ENCODE assay signal across 14 cellular contexts in genomic region chr9:134968011-134968822, GRCh38. TPM values are rescaled to one million over a fixed set of nuclear protein-coding genes. Genes with fewer than 3 reads are reported as not detected.
DNase-seq lines count a peak whose midpoint lies in the region; ATAC-seq, FAIRE-seq and TF ChIP-seq lines count a peak whose summit lies in the region.
"Had no signal": no experiment of that assay in that cellular context is flagged by ENCODE, and none has a peak within 500 bp of the region (broad histone marks: within the 10 kb centered on the region; RNA-seq: fewer than 3 reads in every experiment).

No MANE protein-coding gene starts in this region.

- H3K9me3 Mint-ChIP-seq in astrocyte (ENCODE audit: unreplicated experiment), result peaks cover 4% of the 10 kb centered on the region

- H3K9me3 ChIP-seq in left ventricle myocardium inferior (replicated peaks) (no peaks in the 10 kb centered on the region), astrocyte (ENCODE audit: insufficient read depth, low read depth, low read length) (no peaks in the 10 kb centered on the region), right lobe of liver (no peaks in the 10 kb centered on the region), MM.1S (replicated peaks; ENCODE audit: insufficient read depth, low read length) (no peaks in the 10 kb centered on the region)

- DNase-seq in cardiac septum (ENCODE audit: low spot score) (peak; percentile 61), left ventricle myocardium inferior (no peak), astrocyte (ENCODE audit: low read depth) (peak; percentile 10), right lobe of liver (peak in 2 of 3 donors; percentile 23 to 36), urothelium cell line (ENCODE audit: low spot score) (peak; percentile 40), T-helper 2 cell (no peak), MM.1S (no peak)
- DNase-seq: activated CD4-positive, alpha-beta T cell treated with anti-CD3 and anti-CD28 coated beads for 36 hours; DND-41; naive thymus-derived CD4-positive, alpha-beta T cell; NCI-H345 had no signal

- no peak for TF ChIP-seq CTCF in left ventricle myocardium inferior (IDR thresholded peaks at IDR 0.05; ENCODE audit: borderline replicate concordance)
- no peak for TF ChIP-seq CTCF in astrocyte (IDR thresholded peaks at IDR 0.05; ENCODE audit: insufficient read depth, low read depth, low read length)
- TF ChIP-seq CTCF in right lobe of liver (IDR thresholded peaks at IDR 0.05), result no peak
- no peak for TF ChIP-seq CTCF in MM.1S (IDR thresholded peaks at IDR 0.05; ENCODE audit: low read length)

- no peaks in the 10 kb centered on the region for H3K36me3 ChIP-seq in left ventricle myocardium inferior
- no peaks in the 10 kb centered on the region for H3K36me3 ChIP-seq in astrocyte (ENCODE audit: insufficient read depth, low read length)
- no peaks in the 10 kb centered on the region for H3K36me3 ChIP-seq in right lobe of liver
- H3K36me3 ChIP-seq in MM.1S (replicated peaks; ENCODE audit: insufficient read depth, low read length), result no peaks in the 10 kb centered on the region

- 31% methylated on average over 7 of the region's 18 CpGs for whole genome bisulfite sequencing in right lobe of liver (ENCODE audit: insufficient coverage, low coverage, low lambda C conversion rate, missing lambda C conversion rate)

- H3K9me2 ChIP-seq in MM.1S (replicated peaks; ENCODE audit: insufficient read depth, low read length), result no peaks in the 10 kb centered on the region

- intact Hi-C loops in cardiac septum (cut with DNase I) (no loop called here), left ventricle myocardium inferior (cut with micrococcal nuclease) (no loop called here), right lobe of liver (cut with DNase I) (no loop called here)

- H3K27me3 Mint-ChIP-seq in astrocyte (ENCODE audit: low read depth, unreplicated experiment), result peaks cover 36% of the 10 kb centered on the region

- H3K79me2 ChIP-seq in astrocyte (ENCODE audit: insufficient read depth, low read length), result no peaks in the 10 kb centered on the region
- H3K79me2 ChIP-seq in MM.1S (ENCODE audit: low read length), result no peaks in the 10 kb centered on the region

- no peaks in the 10 kb centered on the region for H3K36me3 Mint-ChIP-seq in astrocyte (ENCODE audit: low read depth, unreplicated experiment)

- H3K4me1 Mint-ChIP-seq in astrocyte (ENCODE audit: low read depth, unreplicated experiment), result peaks cover 9% of the 10 kb centered on the region
- H3K4me1 Mint-ChIP-seq: activated CD4-positive, alpha-beta T cell treated with anti-CD3 and anti-CD28 coated beads for 36 hours; naive thymus-derived CD4-positive, alpha-beta T cell had no signal

- H4K20me1 ChIP-seq in astrocyte (ENCODE audit: insufficient read depth, low read length) (no peaks in the 10 kb centered on the region), MM.1S (ENCODE audit: insufficient read depth, low read length) (no peaks in the 10 kb centered on the region)

- H3K4me1 ChIP-seq in left ventricle myocardium inferior (peaks cover 12% of the 10 kb centered on the region), astrocyte (ENCODE audit: insufficient read depth, low read length) (no peaks in the 10 kb centered on the region), right lobe of liver (no peaks in the 10 kb centered on the region), MM.1S (ENCODE audit: low read length) (no peaks in the 10 kb centered on the region)

- H3K9ac ChIP-seq in astrocyte (ENCODE audit: low read length) (no peak overlapping the region), MM.1S (ENCODE audit: low read length) (no peak overlapping the region)

- no peak overlapping the region for H3K4me3 ChIP-seq in left ventricle myocardium inferior
- no peak overlapping the region for H3K4me3 ChIP-seq in astrocyte (ENCODE audit: insufficient read depth, low read depth, low read length)
- no peak overlapping the region for H3K4me3 ChIP-seq in right lobe of liver
- no peak overlapping the region for H3K4me3 ChIP-seq in MM.1S (ENCODE audit: low read length)

- H3K4me2 ChIP-seq in astrocyte (ENCODE audit: low read length), result no peak overlapping the region
- no peak overlapping the region for H3K4me2 ChIP-seq in MM.1S (ENCODE audit: low read depth, low read length)

- H3F3A ChIP-seq in MM.1S (ENCODE audit: insufficient read depth, low read length), result no peaks in the 10 kb centered on the region

- FAIRE-seq in astrocyte (lab: Jason Lieb, UNC) (no peak), urothelium cell line (lab: Jason Lieb, UNC) (no peak)

- ATAC-seq in right lobe of liver (peak in 1 of 4 donors; percentile 48), GM18861 (IDR thresholded peaks at IDR 0.05; ENCODE audit: unreplicated experiment) (no peak)
- ATAC-seq: activated CD4-positive, alpha-beta T cell treated with anti-CD3 and anti-CD28 coated beads for 36 hours; naive thymus-derived CD4-positive, alpha-beta T cell had no signal

- H3K27ac Mint-ChIP-seq in astrocyte (ENCODE audit: unreplicated experiment), result no peak overlapping the region
- H3K27ac Mint-ChIP-seq: activated CD4-positive, alpha-beta T cell treated with anti-CD3 and anti-CD28 coated beads for 36 hours; naive thymus-derived CD4-positive, alpha-beta T cell had no signal

- no peak overlapping the region for H3K4me3 Mint-ChIP-seq in astrocyte (ENCODE audit: unreplicated experiment)
- H3K4me3 Mint-ChIP-seq: activated CD4-positive, alpha-beta T cell treated with anti-CD3 and anti-CD28 coated beads for 36 hours; naive thymus-derived CD4-positive, alpha-beta T cell had no signal

- H2AFZ ChIP-seq in astrocyte (ENCODE audit: low read depth, low read length) (no peak overlapping the region), MM.1S (ENCODE audit: low read length) (no peak overlapping the region)

- no peak for TF ChIP-seq POLR2A in right lobe of liver (IDR thresholded peaks at IDR 0.05)

- H3K27ac ChIP-seq in left ventricle myocardium inferior (replicated peaks) (no peak overlapping the region), astrocyte (ENCODE audit: low read depth, low read length) (no peak overlapping the region), right lobe of liver (no peak overlapping the region), MM.1S (ENCODE audit: low read length) (no peak overlapping the region)
- H3K27ac ChIP-seq: epithelial cell of prostate had no signal

- H3K27me3 ChIP-seq in left ventricle myocardium inferior (ENCODE audit: low read depth) (peaks cover 58% of the 10 kb centered on the region), astrocyte (ENCODE audit: insufficient read depth, low read length) (no peaks in the 10 kb centered on the region), right lobe of liver (no peaks in the 10 kb centered on the region), MM.1S (replicated peaks; ENCODE audit: insufficient read depth, low read length) (peaks cover 98% of the 10 kb centered on the region)

RNA-seq across cellular contexts. Expression of gene FCN1, which starts 50.5 kb away (rescaled TPM):
- total RNA-seq in cardiac septum (5.3 TPM), left ventricle myocardium inferior (2.9 TPM), astrocyte (not detected in 2 replicates), right lobe of liver (1 to 10 TPM in 5 of 6 experiments, under 1 TPM in 1; 0.68 to 5.3 (median 1.7) TPM)
- total RNA-seq: activated CD4-positive, alpha-beta T cell treated with anti-CD3 and anti-CD28 coated beads for 36 hours; SK-MEL-5 had no signal

Comparison
In these comparisons a context has a peak if more than half of its experiments do, and no peak if none do; other contexts are left out.
1. DNase-seq: peak in cardiac septum (single experiment), astrocyte (single experiment), right lobe of liver (2 of 3) and urothelium cell line (single experiment); none in left ventricle myocardium inferior (single experiment), T-helper 2 cell (0 of 5) and MM.1S (single experiment).